Comparison of ENCODE assay signal across 9 cellular contexts in the genomic region with DNA sequence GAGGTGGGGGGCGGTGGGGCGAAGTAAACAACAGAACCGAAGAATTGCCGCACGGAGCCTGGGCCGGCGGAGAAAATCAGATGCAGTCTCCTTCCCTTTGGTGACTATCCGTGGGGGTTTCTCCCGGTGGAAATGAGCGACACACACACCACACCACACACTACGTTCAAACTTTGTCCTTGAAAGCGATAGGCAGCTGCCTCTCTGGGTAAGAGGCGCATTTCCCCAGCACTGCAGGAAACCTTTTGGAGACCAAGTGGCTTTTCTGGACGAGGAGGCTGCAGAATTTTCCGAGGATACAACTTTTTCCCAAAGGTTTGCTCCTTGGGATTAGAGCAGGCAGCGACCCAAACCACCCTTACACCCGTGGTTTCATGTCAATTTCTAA. TPM values are rescaled to one million over a fixed set of nuclear protein-coding genes. Genes with fewer than 3 reads are reported as not detected.
DNase-seq lines count a peak whose midpoint lies in the region; ATAC-seq and TF ChIP-seq lines count a peak whose summit lies in the region.
"Had no signal": no experiment of that assay in that cellular context is flagged by ENCODE, and none has a peak within 500 bp of the region (broad histone marks: within the 10 kb centered on the region; RNA-seq: fewer than 3 reads in every experiment).

No MANE protein-coding gene starts in this region.

- H3K9me3 ChIP-seq in heart left ventricle, result no peaks in the 10 kb centered on the region

- H3K4me1 Mint-ChIP-seq in brain (no peaks in the 10 kb centered on the region), mesothelial cell of epicardium (no peaks in the 10 kb centered on the region)

- TF ChIP-seq CTCF in heart left ventricle (IDR thresholded peaks at IDR 0.05) (no peak), brain (conservative IDR thresholded peaks at IDR 0.05) (no peak), mesothelial cell of epicardium (IDR thresholded peaks at IDR 0.05; ENCODE audit: unreplicated experiment) (no peak)

- peaks cover 43% of the 10 kb centered on the region for H3K27me3 Mint-ChIP-seq in brain
- H3K27me3 Mint-ChIP-seq in mesothelial cell of epicardium (ENCODE audit: low read depth), result peaks cover 47% of the 10 kb centered on the region

- H3K4me1 ChIP-seq in heart left ventricle (peaks cover 0 to 32% (median 13%) of the 10 kb centered on the region in 12 donors), urinary bladder (ENCODE audit: insufficient read depth) (no peaks in the 10 kb centered on the region)

- no peak overlapping the region for H3K27ac Mint-ChIP-seq in brain
- peak overlapping the region; percentile 5 for H3K27ac Mint-ChIP-seq in mesothelial cell of epicardium

- H3K27ac ChIP-seq in heart left ventricle (peak overlapping the region; percentile 52 to 90 (median 86)), urinary bladder (ENCODE audit: low read depth) (no peak overlapping the region)

- DNase-seq in heart left ventricle (no peak), Right ventricle myocardium superior (no peak), mesothelial cell of epicardium (ENCODE audit: low spot score in 2 of 2, unreplicated experiment in 2 of 2) (no peak), NCI-H1048 (lab: John Stamatoyannopoulos, UW) (no peak), ecto neural progenitor cell (ENCODE audit: low spot score) (no peak)
- DNase-seq: stimulated activated CD4-positive, alpha-beta T cell treated with anti-CD3 and anti-CD28 coated beads, Interleukin-4, amount 100 ng/mL, for 4 hours had no signal

- TF ChIP-seq POLR2A in heart left ventricle (IDR thresholded peaks at IDR 0.05), result no peak

- H3K36me3 Mint-ChIP-seq in brain (no peaks in the 10 kb centered on the region), mesothelial cell of epicardium (no peaks in the 10 kb centered on the region)

- ATAC-seq in heart left ventricle (peak in 1 of 4 donors; percentile 11), Right ventricle myocardium superior (ENCODE audit: poor library complexity) (no peak), GM21526 (IDR thresholded peaks at IDR 0.05; ENCODE audit: low FRiP score, unreplicated experiment) (no peak)

- H3K4me3 Mint-ChIP-seq in brain (peak overlapping the region; percentile 66 to 82 (median 79)), mesothelial cell of epicardium (peak overlapping the region; percentile 65)

- 10 to 26% (median 11%) methylated on average over 17 of the region's 17 CpGs for WGBS in heart left ventricle, 4 donors
- WGBS in urinary bladder, result 17% methylated on average over 17 of the region's 17 CpGs

- H3K36me3 ChIP-seq in heart left ventricle, result no peaks in the 10 kb centered on the region
- no peaks in the 10 kb centered on the region for H3K36me3 ChIP-seq in urinary bladder (ENCODE audit: insufficient read depth)

- H3K9me3 Mint-ChIP-seq in brain (peaks cover 6 to 14% (median 10%) of the 10 kb centered on the region in 5 experiments), mesothelial cell of epicardium (no peaks in the 10 kb centered on the region)

- peaks cover 0 to 32% (median 15%) of the 10 kb centered on the region in 9 donors for H3K27me3 ChIP-seq in heart left ventricle

- intact Hi-C loops in heart left ventricle (cut with DNase I) (loop anchor here in 8 of 10 donors (2.0 to 10.0 kb wide), 5 partner anchors 36 to 104 kb away; a partner anchor contains a TSS), Right ventricle myocardium superior (cut with DNase I) (loop anchor here (10.0 kb wide), 1 partner anchor 102 kb away; no protein-coding TSS in a partner anchor)

- peak overlapping the region; percentile 35 to 67 (median 58) for H3K4me3 ChIP-seq in heart left ventricle
- peak overlapping the region; percentile 49 for H3K4me3 ChIP-seq in urinary bladder (ENCODE audit: low read depth, low read length)

RNA-seq across cellular contexts. Expression of a gene that starts 38.1 kb away (rescaled TPM):
- total RNA-seq in heart left ventricle, result 10 to 100 TPM; 25.7 to 73.2 (median 43.9) TPM
- polyA plus RNA-seq in heart left ventricle, result 10 to 100 TPM; 13.1 to 28.0 TPM
- total RNA-seq in Right ventricle myocardium superior, result 42.0 TPM
- polyA plus RNA-seq in brain (ENCODE audit: insufficient read depth, low read depth, low replicate concordance), result 17.8 TPM
- 4.9 to 6.5 TPM (median 5.5 TPM) in 3 replicates for total RNA-seq in mesothelial cell of epicardium
- total RNA-seq in urinary bladder, result 37.5 TPM
- polyA plus RNA-seq in urinary bladder, result 20.3 TPM
